In genomic region chr6:137351890-137352289, GRCh38 we compare ENCODE assay signal across 17 cellular contexts.
DNase-seq lines count a peak whose midpoint lies in the region; ATAC-seq, FAIRE-seq and TF ChIP-seq lines count a peak whose summit lies in the region.
"Had no signal": no experiment of that assay in that cellular context is flagged by ENCODE, and none has a peak within 500 bp of the region (broad histone marks: within the 10 kb centered on the region; RNA-seq: fewer than 3 reads in every experiment).

No MANE protein-coding gene starts in this region.

- FAIRE-seq in TTC549 (lab: Jason Lieb, UNC) (peak; percentile 95), small intestine (lab: Jason Lieb, UNC) (no peak)
- FAIRE-seq: A549 had no signal

- H3K4me3 ChIP-seq in AG10803 (ENCODE audit: low read length) (no peak overlapping the region), small intestine (ENCODE audit: low read depth in 1 of 2, low read length in 2 of 2) (no peak overlapping the region)
- H3K4me3 ChIP-seq: A549, esophagus muscularis mucosa, GM23248, prostate gland had no signal

- DNase-seq in AG10803 (ENCODE audit: low read depth) (peak; percentile 9), Kasumi-1 (lab: John Stamatoyannopoulos, UW) (peak; percentile 40 to 45), iris pigment epithelial cell (ENCODE audit: low read depth) (peak; percentile 48), small intestine (no peak)
- no peak for DNase-seq in stimulated activated CD4-positive, alpha-beta T cell treated with anti-CD3 and anti-CD28 coated beads, Interleukin-1b, Interleukin-23, amount 100 ng/mL, for 48 hours
- DNase-seq: activated gamma-delta T cell treated with Interleukin-2 at 50 U/mL for 16 hours; GM23248; left cardiac atrium; naive thymus-derived CD8-positive, alpha-beta T cell; NCI-H1105; SK-N-SH had no signal

- H3K27me3 ChIP-seq in small intestine (ENCODE audit: control insufficient read depth in 2 of 2, insufficient read depth in 2 of 2, low read length in 2 of 2): peaks cover 0 to 2% of the 10 kb centered on the region in 2 donors
- H3K27me3 ChIP-seq: esophagus muscularis mucosa had no signal

- H3K4me1 ChIP-seq in small intestine (ENCODE audit: control insufficient read depth in 2 of 2, insufficient read depth in 1 of 2, low read depth in 1 of 2, low read length in 1 of 2): no peaks in the 10 kb centered on the region
- H3K4me1 ChIP-seq: prostate gland had no signal

- no peaks in the 10 kb centered on the region for H3K9me3 ChIP-seq in small intestine (ENCODE audit: control insufficient read depth, low read depth)
- H3K9me3 ChIP-seq: A549, esophagus muscularis mucosa, prostate gland, SK-N-SH had no signal

- H3K27ac ChIP-seq in small intestine (ENCODE audit: low read depth in 1 of 2, low read length in 1 of 2): no peak overlapping the region
- H3K27ac ChIP-seq: A549, esophagus muscularis mucosa, GM23248, prostate gland had no signal

- no peaks in the 10 kb centered on the region for H3K36me3 ChIP-seq in small intestine (ENCODE audit: control insufficient read depth in 2 of 2, insufficient read depth in 2 of 2, low read length in 2 of 2)
- H3K36me3 ChIP-seq: esophagus muscularis mucosa, prostate gland had no signal

- TF ChIP-seq CTCF in AG10803 (conservative IDR thresholded peaks at IDR 0.05; ENCODE audit: low read length): no peak

- ATAC-seq in GM18517 (IDR thresholded peaks at IDR 0.05; ENCODE audit: unreplicated experiment) (no peak), HG03521 (IDR thresholded peaks at IDR 0.05; ENCODE audit: unreplicated experiment) (no peak)
- ATAC-seq: A549; left cardiac atrium; naive thymus-derived CD8-positive, alpha-beta T cell had no signal

- 84 to 97% (median 87%) methylated on average over 5 of the region's 5 CpGs for WGBS in small intestine, 3 donors

Comparison
In these comparisons a context has a peak if more than half of its experiments do, and no peak if none do; other contexts are left out.
1. DNase-seq: peak in AG10803 (single experiment), Kasumi-1 (2 of 2) and iris pigment epithelial cell (single experiment); none in stimulated activated CD4-positive, alpha-beta T cell treated with anti-CD3 and anti-CD28 coated beads, Interleukin-1b, Interleukin-23, amount 100 ng/mL, for 48 hours (single experiment) and small intestine (single experiment).